1 cellular context compared by ENCODE assay signal in genomic region chr21:39313042-39313456, GRCh38.
TF ChIP-seq lines count a peak whose summit lies in the region.

No MANE protein-coding gene starts in this region.

TF ChIP-seq in HepG2, 621 proteins besides CTCF, POLR2A, EP300 and RAD21 (continued from another document):
- TF ChIP-seq ZNF564 (CRISPR knock-in tag; IDR thresholded peaks at IDR 0.05) (0 out of 2 replicates have a peak, but pooled peaks have one; percentile 19), ZNF773 (CRISPR knock-in tag; IDR thresholded peaks at IDR 0.05; ENCODE audit: borderline replicate concordance) (no peak), ZNF34 (CRISPR knock-in tag; IDR thresholded peaks at IDR 0.05; ENCODE audit: borderline replicate concordance) (0 out of 2 replicates have a peak, but pooled peaks have one; percentile 19), ZNF547 (CRISPR knock-in tag; IDR thresholded peaks at IDR 0.05) (no peak), KDM3A (CRISPR knock-in tag; IDR thresholded peaks at IDR 0.05; ENCODE audit: low read depth) (no peak), AGO2 (optimal IDR thresholded peaks at IDR 0.05; ENCODE audit: low read depth, low read length) (peak; percentile 54), PRDM15 (CRISPR knock-in tag; IDR thresholded peaks at IDR 0.05) (0 out of 2 replicates have a peak, but pooled peaks have one; percentile 2), FLYWCH1 (CRISPR knock-in tag; IDR thresholded peaks at IDR 0.05) (no peak), ARID2 (CRISPR knock-in tag; IDR thresholded peaks at IDR 0.05; ENCODE audit: borderline replicate concordance) (no peak), ZNF558 (CRISPR knock-in tag; IDR thresholded peaks at IDR 0.05; ENCODE audit: borderline replicate concordance) (peak; percentile 0; the same call in 1 of the 2 replicates)
